ENCODE assay signal across 11 cellular contexts in the genomic region with DNA sequence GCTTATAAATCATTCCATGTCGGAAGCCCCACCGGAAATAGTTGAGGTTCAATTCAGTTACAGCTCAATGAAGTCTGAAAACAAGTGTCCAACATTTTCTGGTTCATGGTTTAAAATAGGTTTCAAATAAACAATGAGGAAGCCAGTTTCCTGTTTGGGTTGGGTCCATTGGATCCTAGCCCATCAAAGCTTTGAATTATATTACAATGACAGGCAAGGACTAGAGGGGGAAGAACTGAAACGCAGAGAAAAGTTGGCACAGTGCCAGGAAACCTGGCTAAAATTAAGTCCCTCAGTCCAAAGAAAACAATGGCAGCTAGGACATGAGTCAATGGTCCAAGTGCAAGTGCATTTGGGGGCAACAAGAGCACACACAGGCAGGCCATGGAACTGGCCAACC. TPM values are rescaled to one million over a fixed set of nuclear protein-coding genes. Genes with fewer than 3 reads are reported as not detected.
DNase-seq lines count a peak whose midpoint lies in the region; TF ChIP-seq lines count a peak whose summit lies in the region.
"Had no signal": no experiment of that assay in that cellular context is flagged by ENCODE, and none has a peak within 500 bp of the region (broad histone marks: within the 10 kb centered on the region; RNA-seq: fewer than 3 reads in every experiment).

No MANE protein-coding gene starts in this region.

- H3K23ac ChIP-seq in H9 (ENCODE audit: insufficient read length, low read depth, low read length) = no peak overlapping the region

- H3K36me3 Mint-ChIP-seq in H9 (ENCODE audit: insufficient read depth in 1 of 3, low read depth in 3 of 3) (peaks cover 3 to 13% (median 10%) of the 10 kb centered on the region in 3 experiments; a peak in 6 of 7 replicates), nephron progenitor cell (ENCODE audit: low read depth) (no peaks in the 10 kb centered on the region)
- H3K36me3 Mint-ChIP-seq: CD8-positive, alpha-beta memory T cell; stimulated activated naive B cell treated with anti-CD40 and anti-IgM and Interleukin-4, amounts not matched to agents 10 μg/mL and 1 μg/mL and 100 μg/mL, for 72 hours had no signal

- no peak overlapping the region for H3K4me2 ChIP-seq in H9 (ENCODE audit: insufficient read depth, insufficient read length, low read length)

- H3K79me1 ChIP-seq in H9 (ENCODE audit: insufficient read depth, low read depth, low read length, poor library complexity, severe bottlenecking) = no peaks in the 10 kb centered on the region

- H2BK12ac ChIP-seq in H9 (ENCODE audit: insufficient read length, low read depth, low read length) = no peak overlapping the region

- H2BK120ac ChIP-seq in H9 (ENCODE audit: low read depth, low read length, poor library complexity, severe bottlenecking) = no peak overlapping the region

- 4 to 26% methylated on average over 3 of the region's 3 CpGs for WGBS in lower leg skin, 2 donors
- no CpG with 5 or more reads among the region's 3 CpGs for WGBS in H9 (ENCODE audit: extremely low coverage, insufficient read length, low lambda C conversion rate)

- H3K23me2 ChIP-seq in H9 (ENCODE audit: insufficient read length, low read depth, low read length, poor library complexity, severe bottlenecking) = no peaks in the 10 kb centered on the region

- no peak overlapping the region for H4K5ac ChIP-seq in H9 (ENCODE audit: insufficient read length, low read depth, low read length)

- peaks cover 13% of the 10 kb centered on the region; the same call in 1 of the 2 replicates for H3K4me1 ChIP-seq in H9 (ENCODE audit: insufficient read depth, low read length)

- no peak overlapping the region for H3T11ph ChIP-seq in H9 (ENCODE audit: low read length)

- no peak overlapping the region for H4K91ac ChIP-seq in H9 (ENCODE audit: insufficient read length, low read depth, low read length)

- TF ChIP-seq POLR2A in lower leg skin (IDR thresholded peaks at IDR 0.05) = no peak

- no peak overlapping the region for H3K18ac ChIP-seq in H9 (ENCODE audit: insufficient read length, low read depth, low read length)

- intact Hi-C loops in lower leg skin (cut with DNase I; ENCODE audit: low total_unique reads) = no loop called here

- no peaks in the 10 kb centered on the region for H3K79me2 ChIP-seq in H9 (ENCODE audit: insufficient read depth, low read length)

- DNase-seq in Ammon's horn (ENCODE audit: low spot score) = peak; percentile 16
- peak; percentile 37 for DNase-seq in NCI-H1105 (lab: John Stamatoyannopoulos, UW)
- DNase-seq in dermis microvascular lymphatic vessel endothelial cell (ENCODE audit: low read depth in 2 of 2) = peak; percentile 99 to 100
- DNase-seq in lower leg skin (ENCODE audit: low spot score in 2 of 2) = peak; percentile 45 to 80
- no peak for DNase-seq in GM03348 (ENCODE audit: low spot score)
- DNase-seq in HEK293T (ENCODE audit: extremely low spot score) = no peak
- DNase-seq in H9 = no peak
- DNase-seq in nephron progenitor cell = no peak
- DNase-seq: CD8-positive, alpha-beta memory T cell; stimulated activated naive B cell treated with anti-CD40 and anti-IgM and Interleukin-4, amounts not matched to agents 10 μg/mL and 1 μg/mL and 100 μg/mL, for 72 hours had no signal

- POLR2A ChIA-PET in HEK293T (lab: Yijun Ruan, JAX) = no interaction called here

- H3K27me3 ChIP-seq in H9 (ENCODE audit: insufficient read depth, low read length) = no peaks in the 10 kb centered on the region
- H3K27me3 ChIP-seq: ovary had no signal

- H4K20me1 ChIP-seq in H9 (ENCODE audit: control insufficient read depth, insufficient read depth, insufficient read length) = no peaks in the 10 kb centered on the region

- no peak overlapping the region for H3K4ac ChIP-seq in H9 (ENCODE audit: low read depth, low read length)

- no peak overlapping the region for H3K27ac Mint-ChIP-seq in H9
- no peak overlapping the region for H3K27ac Mint-ChIP-seq in nephron progenitor cell
- H3K27ac Mint-ChIP-seq: CD8-positive, alpha-beta memory T cell; stimulated activated naive B cell treated with anti-CD40 and anti-IgM and Interleukin-4, amounts not matched to agents 10 μg/mL and 1 μg/mL and 100 μg/mL, for 72 hours had no signal

- H4K8ac ChIP-seq in H9 (replicated peaks; ENCODE audit: insufficient read length, low read depth, low read length) = no peak overlapping the region

- H3K4me3 Mint-ChIP-seq in H9 = no peak overlapping the region
- no peak overlapping the region for H3K4me3 Mint-ChIP-seq in nephron progenitor cell
- H3K4me3 Mint-ChIP-seq: CD8-positive, alpha-beta memory T cell; stimulated activated naive B cell treated with anti-CD40 and anti-IgM and Interleukin-4, amounts not matched to agents 10 μg/mL and 1 μg/mL and 100 μg/mL, for 72 hours had no signal

- H3K9ac ChIP-seq in H9 (ENCODE audit: extremely low read depth, insufficient read length, low read length) = no peak overlapping the region

- H3K27ac ChIP-seq in H9 (ENCODE audit: insufficient read length, low read depth, low read length) = no peak overlapping the region
- H3K27ac ChIP-seq: ovary had no signal

- H3K9me3 Mint-ChIP-seq in H9 (peaks cover 4 to 9% of the 10 kb centered on the region in 2 experiments; a peak in 3 of 5 replicates), nephron progenitor cell (no peaks in the 10 kb centered on the region)
- H3K9me3 Mint-ChIP-seq: CD8-positive, alpha-beta memory T cell; stimulated activated naive B cell treated with anti-CD40 and anti-IgM and Interleukin-4, amounts not matched to agents 10 μg/mL and 1 μg/mL and 100 μg/mL, for 72 hours had no signal

- H3K56ac ChIP-seq in H9 (ENCODE audit: insufficient read length, low read depth, low read length) = no peak overlapping the region

- no peak overlapping the region for H2AFZ ChIP-seq in H9 (ENCODE audit: low read length)

- H3K4me3 ChIP-seq in lower leg skin (ENCODE audit: low read depth, poor library complexity, severe bottlenecking) = no peak overlapping the region
- H3K4me3 ChIP-seq: ovary had no signal

- no peak overlapping the region for H2BK15ac ChIP-seq in H9 (ENCODE audit: low read depth, low read length)

- CTCF ChIA-PET in HEK293T (lab: Yijun Ruan, JAX) = no interaction called here

- no peak overlapping the region for H2BK5ac ChIP-seq in H9 (ENCODE audit: insufficient read length, low read length)

- H3K14ac ChIP-seq in H9 (ENCODE audit: insufficient read depth, low read length) = no peak overlapping the region

- no peaks in the 10 kb centered on the region for H3K9me3 ChIP-seq in H9 (ENCODE audit: control insufficient read depth, low read depth, low read length)
- H3K9me3 ChIP-seq: ovary had no signal

- no peak overlapping the region for H2BK20ac ChIP-seq in H9 (ENCODE audit: low read depth, low read length, poor library complexity, severe bottlenecking)

- no peaks in the 10 kb centered on the region; the same call in 1 of the 2 replicates for H3K27me3 Mint-ChIP-seq in H9 (ENCODE audit: low read depth)
- peaks cover 12% of the 10 kb centered on the region for H3K27me3 Mint-ChIP-seq in nephron progenitor cell (ENCODE audit: low read depth, poor library complexity)

- H2AK5ac ChIP-seq in H9 (ENCODE audit: insufficient read length, low read length) = no peak overlapping the region

- peaks cover 47% of the 10 kb centered on the region in 2 experiments for H3K4me1 Mint-ChIP-seq in H9
- peaks cover 11% of the 10 kb centered on the region for H3K4me1 Mint-ChIP-seq in nephron progenitor cell
- H3K4me1 Mint-ChIP-seq: stimulated activated naive B cell treated with anti-CD40 and anti-IgM and Interleukin-4, amounts not matched to agents 10 μg/mL and 1 μg/mL and 100 μg/mL, for 72 hours had no signal

- no peak for TF ChIP-seq CTCF in lower leg skin (IDR thresholded peaks at IDR 0.05)
- no peak for TF ChIP-seq CTCF in H9 (conservative IDR thresholded peaks at IDR 0.05)
- no peak for TF ChIP-seq CTCF in nephron progenitor cell (IDR thresholded peaks at IDR 0.05)

TF ChIP-seq in HEK293T, 16 proteins besides CTCF, POLR2A, EP300 and RAD21:
- TF ChIP-seq ARNT (IDR thresholded peaks at IDR 0.05) (no peak), L3MBTL2 (conservative IDR thresholded peaks at IDR 0.05) (no peak), BHLHE40 (IDR thresholded peaks at IDR 0.05; ENCODE audit: borderline replicate concordance) (no peak), CTBP1 (IDR thresholded peaks at IDR 0.05; ENCODE audit: borderline replicate concordance) (no peak), FOXA1 (IDR thresholded peaks at IDR 0.05) (no peak), ZNF384 (IDR thresholded peaks at IDR 0.05) (no peak), FOXK2 (IDR thresholded peaks at IDR 0.05) (no peak), TARDBP (IDR thresholded peaks at IDR 0.05) (no peak), FOXM1 (IDR thresholded peaks at IDR 0.05; ENCODE audit: borderline replicate concordance) (no peak), SP1 (IDR thresholded peaks at IDR 0.05) (no peak)
- TF ChIP-seq, protein P1, sequence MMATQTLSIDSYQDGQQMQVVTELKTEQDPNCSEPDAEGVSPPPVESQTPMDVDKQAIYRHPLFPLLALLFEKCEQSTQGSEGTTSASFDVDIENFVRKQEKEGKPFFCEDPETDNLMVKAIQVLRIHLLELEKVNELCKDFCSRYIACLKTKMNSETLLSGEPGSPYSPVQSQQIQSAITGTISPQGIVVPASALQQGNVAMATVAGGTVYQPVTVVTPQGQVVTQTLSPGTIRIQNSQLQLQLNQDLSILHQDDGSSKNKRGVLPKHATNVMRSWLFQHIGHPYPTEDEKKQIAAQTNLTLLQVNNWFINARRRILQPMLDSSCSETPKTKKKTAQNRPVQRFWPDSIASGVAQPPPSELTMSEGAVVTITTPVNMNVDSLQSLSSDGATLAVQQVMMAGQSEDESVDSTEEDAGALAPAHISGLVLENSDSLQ (IDR thresholded peaks at IDR 0.05) = no peak

RNA-seq across cellular contexts. Expression of a gene that starts 32.0 kb away (rescaled TPM):
- total RNA-seq in dermis microvascular lymphatic vessel endothelial cell = not detected in 2 replicates
- 10 to 100 TPM in 1 of 4 donors, 1 to 10 TPM in 2, under 1 TPM in 1; 0.59 to 15.7 (median 4.6) TPM for total RNA-seq in lower leg skin
- not detected in 2 replicates for total RNA-seq in H9 (2021)

Comparison
In these comparisons a context has a peak if more than half of its experiments do, and no peak if none do; other contexts are left out.
1. DNase-seq: peak in Ammon's horn (single experiment), NCI-H1105 (single experiment), dermis microvascular lymphatic vessel endothelial cell (2 of 2) and lower leg skin (2 of 2); none in GM03348 (single experiment), HEK293T (single experiment), H9 (single experiment) and nephron progenitor cell (single experiment).